ENCODE assay signal across 1 cellular context in genomic region chr19:49639401-49640112, GRCh38.
A peak's percentile ranks its signal among the peaks of the same experiment; 100 is the strongest.
TF ChIP-seq lines count a peak whose summit lies in the region.

No MANE protein-coding gene starts in this region.

TF ChIP-seq in K562, 482 proteins besides CTCF, POLR2A, EP300 and RAD21:
- TF ChIP-seq GTF3C2 (IDR thresholded peaks at IDR 0.05; ENCODE audit: borderline replicate concordance, extremely low read depth, insufficient read length): no peak
- TF ChIP-seq EGR1 (conservative IDR thresholded peaks at IDR 0.05): peak; percentile 75
- TF ChIP-seq E2F5 (CRISPR knock-in tag; IDR thresholded peaks at IDR 0.05): no peak
- TF ChIP-seq NCOA2 (IDR thresholded peaks at IDR 0.05; ENCODE audit: partially characterized antibody in 2 of 2): no peak
- TF ChIP-seq RB1 (IDR thresholded peaks at IDR 0.05; ENCODE audit: low read depth): 0 out of 2 replicates have a peak, but pooled peaks have one; percentile 52
- 0 out of 2 replicates have a peak, but pooled peaks have one; percentile 18 for TF ChIP-seq ZBTB40 (IDR thresholded peaks at IDR 0.05)
- no peak for TF ChIP-seq ZBTB40 (CRISPR knock-in tag; IDR thresholded peaks at IDR 0.05)
- no peak for TF ChIP-seq ZBTB2 (IDR thresholded peaks at IDR 0.05)
- 0 out of 2 replicates have a peak, but pooled peaks have one; percentile 20 for TF ChIP-seq ZNF12 (CRISPR knock-in tag; IDR thresholded peaks at IDR 0.05)
